9 cellular contexts compared by ENCODE assay signal in genomic region chr1:21436488-21437340, GRCh38. TPM values are rescaled to one million over a fixed set of nuclear protein-coding genes. Genes with fewer than 3 reads are reported as not detected.
DNase-seq lines count a peak whose midpoint lies in the region; ATAC-seq, FAIRE-seq and TF ChIP-seq lines count a peak whose summit lies in the region.
"Had no signal": no experiment of that assay in that cellular context is flagged by ENCODE, and none has a peak within 500 bp of the region (broad histone marks: within the 10 kb centered on the region; RNA-seq: fewer than 3 reads in every experiment).

No MANE protein-coding gene starts in this region.

- ATAC-seq in natural killer cell treated with Interleukin-12 subunit alpha and Interleukin-12 subunit beta and Interleukin-15 and Interleukin-18, amount 100 ng/mL, for 72 hours: no peak
- no peak for ATAC-seq in natural killer cell
- no peak for ATAC-seq in HG02840 (IDR thresholded peaks at IDR 0.05; ENCODE audit: low FRiP score, unreplicated experiment)

- CTCF ChIA-PET in H1 (lab: Charles Lee; ENCODE audit: partially characterized antibody): interaction anchor here (0.6 to 1.0 kb wide), 5 partner anchors 54 to 1238 kb away, joined by 3 to 4 read pairs (median 3); no protein-coding TSS in a partner anchor

- no peak overlapping the region for H3K14ac ChIP-seq in H1 (ENCODE audit: insufficient read length)

- 32% methylated on average over 26 of the region's 43 CpGs; no CpG with 5 or more reads in 1 of the 2 experiments for WGBS in H1 (ENCODE audit: extremely low coverage in 1 of 2, insufficient coverage in 1 of 2, insufficient read length in 1 of 2, insufficient replicate concordance in 2 of 2, low coverage in 1 of 2, low lambda C conversion rate in 2 of 2, missing lambda C conversion rate in 1 of 2), 2 experiments
- no CpG with 5 or more reads among the region's 43 CpGs for WGBS in mesendoderm (ENCODE audit: extremely low coverage, insufficient coverage, low lambda C conversion rate)

- peaks cover 0 to 8% of the 10 kb centered on the region in 2 donors for H3K27me3 Mint-ChIP-seq in natural killer cell treated with Interleukin-12 subunit alpha and Interleukin-12 subunit beta and Interleukin-15 and Interleukin-18, amount 100 ng/mL, for 72 hours
- H3K27me3 Mint-ChIP-seq in natural killer cell (ENCODE audit: low read depth in 2 of 2): peaks cover 0 to 9% of the 10 kb centered on the region in 2 donors

- peak overlapping the region; percentile 55 for H4K91ac ChIP-seq in H1 (replicated peaks; ENCODE audit: insufficient read length, low read length)

- peak overlapping the region; percentile 94 for H4K8ac ChIP-seq in H1 (ENCODE audit: extremely low read depth, insufficient read depth, low read length)
- H4K8ac ChIP-seq in mesendoderm (ENCODE audit: low read depth, low read length): no peak overlapping the region

- H3K4me3 Mint-ChIP-seq in natural killer cell treated with Interleukin-12 subunit alpha and Interleukin-12 subunit beta and Interleukin-15 and Interleukin-18, amount 100 ng/mL, for 72 hours: peak overlapping the region; percentile 30
- H3K4me3 Mint-ChIP-seq in natural killer cell: no peak overlapping the region

- H2BK12ac ChIP-seq in H1 (ENCODE audit: low read depth, low read length): peak overlapping the region; percentile 75; the same call in 1 of the 2 replicates

- H3K79me2 ChIP-seq in H1 (ENCODE audit: control insufficient read depth in 1 of 2, insufficient read depth in 2 of 2, low read length in 2 of 2) (no peaks in the 10 kb centered on the region), mesendoderm (ENCODE audit: control insufficient read depth, insufficient read depth, low read length) (no peaks in the 10 kb centered on the region)

- TF ChIP-seq POLR2A in H1 (IDR thresholded peaks at IDR 0.05; ENCODE audit: control extremely low read depth in 1 of 2, low read depth in 2 of 2, low read length in 2 of 2) (no peak), vagina (IDR thresholded peaks at IDR 0.05) (no peak)

- DNase-seq in natural killer cell treated with Interleukin-12 subunit alpha and Interleukin-12 subunit beta and Interleukin-15 and Interleukin-18, amount 100 ng/mL, for 72 hours (ENCODE audit: low spot score): no peak
- DNase-seq in natural killer cell (no peak), H1 (ENCODE audit: low read depth in 1 of 2, low spot score in 2 of 2) (peak in 1 of 2 experiments; percentile 80), mesendoderm (peak; percentile 42), vagina (ENCODE audit: extremely low spot score in 2 of 2) (no peak), NK-92 (lab: John Stamatoyannopoulos, UW; ENCODE audit: unreplicated experiment) (no peak)
- DNase-seq in activated CD8-positive, alpha-beta memory T cell treated with anti-CD3 and anti-CD28 coated beads, Interleukin-2, amount 50 U/mL, for 4 hours: no peak
- DNase-seq: NCI-H1694 treated with DMSO at 0.1 percent for 48 hours had no signal

- no peak overlapping the region for H2BK120ac ChIP-seq in H1 (replicated peaks; ENCODE audit: low read depth, low read length)
- H2BK120ac ChIP-seq in mesendoderm (ENCODE audit: low read depth, low read length): no peak overlapping the region

- H3K4ac ChIP-seq in H1 (replicated peaks; ENCODE audit: insufficient read length, low read depth, low read length) (peak overlapping the region; percentile 96), mesendoderm (ENCODE audit: low read depth, low read length) (no peak overlapping the region)

- POLR2A ChIA-PET in H1 (lab: Charles Lee; ENCODE audit: partially characterized antibody): interaction anchor here (0.6 to 1.2 kb wide), 2 partner anchors 73 to 202 kb away, joined by 3 read pairs; partner anchors contain the start of gene ALPL

- intact Hi-C loops in natural killer cell (cut with micrococcal nuclease): no loop called here
- intact Hi-C loops in vagina (cut with DNase I): no loop called here

- H3K9ac ChIP-seq in H1 (replicated peaks in 1 of 4; ENCODE audit: extremely low read depth in 1 of 4, low read depth in 3 of 4, low read length in 3 of 4) (no peak overlapping the region), mesendoderm (ENCODE audit: low read length) (peak overlapping the region; percentile 67)

- H3K4me1 ChIP-seq in H1 (replicated peaks in 1 of 4; ENCODE audit: control insufficient read depth in 3 of 4, insufficient read depth in 4 of 4, low read length in 3 of 4) (peaks cover 0 to 5% (median 3%) of the 10 kb centered on the region in 4 experiments; a peak in 3 of 7 replicates), mesendoderm (ENCODE audit: control insufficient read depth, low read depth, low read length) (peaks cover 2% of the 10 kb centered on the region), vagina (peaks cover 28% of the 10 kb centered on the region)

- no peaks in the 10 kb centered on the region for H4K20me1 ChIP-seq in H1 (replicated peaks in 1 of 2; ENCODE audit: control insufficient read depth in 1 of 2, insufficient read depth in 2 of 2, low read length in 2 of 2)

- no peaks in the 10 kb centered on the region for H3K36me3 Mint-ChIP-seq in natural killer cell treated with Interleukin-12 subunit alpha and Interleukin-12 subunit beta and Interleukin-15 and Interleukin-18, amount 100 ng/mL, for 72 hours
- no peaks in the 10 kb centered on the region for H3K36me3 Mint-ChIP-seq in natural killer cell

- H2BK15ac ChIP-seq in H1 (ENCODE audit: low read length): peak overlapping the region; percentile 72; the same call in 1 of the 2 replicates
- H2BK15ac ChIP-seq in mesendoderm (replicated peaks; ENCODE audit: low read depth): no peak overlapping the region

- H3K23me2 ChIP-seq in H1 (ENCODE audit: low read depth, low read length): peaks cover 10% of the 10 kb centered on the region; the same call in 1 of the 2 replicates

- no peak overlapping the region for H3K27ac ChIP-seq in H1 (ENCODE audit: low read depth, low read length)
- H3K27ac ChIP-seq in mesendoderm (ENCODE audit: low read depth, low read length): no peak overlapping the region
- no peak overlapping the region for H3K27ac ChIP-seq in vagina

- H3K4me1 Mint-ChIP-seq in natural killer cell treated with Interleukin-12 subunit alpha and Interleukin-12 subunit beta and Interleukin-15 and Interleukin-18, amount 100 ng/mL, for 72 hours (ENCODE audit: low read depth in 2 of 2): peaks cover 10 to 14% of the 10 kb centered on the region in 2 donors
- H3K4me1 Mint-ChIP-seq in natural killer cell: peaks cover 12 to 14% of the 10 kb centered on the region in 2 donors

- H2BK5ac ChIP-seq in H1 (ENCODE audit: low read depth, low read length) (peak overlapping the region; percentile 66; the same call in 1 of the 2 replicates), mesendoderm (ENCODE audit: low read length) (no peak overlapping the region)

- TF ChIP-seq CTCF in natural killer cell (IDR thresholded peaks at IDR 0.05): no peak
- TF ChIP-seq CTCF in H1 (IDR thresholded peaks at IDR 0.05; ENCODE audit: control extremely low read depth in 1 of 3, insufficient read depth in 1 of 3, low read depth in 1 of 3, low read length in 3 of 3): no peak
- TF ChIP-seq CTCF in vagina (IDR thresholded peaks at IDR 0.05): no peak

- H2AK5ac ChIP-seq in H1 (ENCODE audit: low read depth, low read length): no peak overlapping the region
- no peak overlapping the region for H2AK5ac ChIP-seq in mesendoderm (ENCODE audit: low read length)

- H3K36me3 ChIP-seq in H1 (ENCODE audit: control insufficient read depth in 2 of 4, insufficient read depth in 4 of 4, low read length in 3 of 4): no peaks in the 10 kb centered on the region
- H3K36me3 ChIP-seq in mesendoderm (ENCODE audit: control insufficient read depth, insufficient read depth, low read length): no peaks in the 10 kb centered on the region
- no peaks in the 10 kb centered on the region for H3K36me3 ChIP-seq in vagina

- peak overlapping the region; percentile 70; the same call in 1 of the 2 replicates for H2AFZ ChIP-seq in H1 (ENCODE audit: low read length)

- H3K23ac ChIP-seq in H1 (ENCODE audit: insufficient read length): no peak overlapping the region
- H3K23ac ChIP-seq in mesendoderm (ENCODE audit: low read length): peak overlapping the region; percentile 66

- H3K56ac ChIP-seq in H1 (replicated peaks; ENCODE audit: insufficient read length, low read depth, low read length) (no peak overlapping the region), mesendoderm (ENCODE audit: low read length) (peak overlapping the region; percentile 83)

- H4K5ac ChIP-seq in H1 (ENCODE audit: insufficient read length, low read depth, low read length) (no peak overlapping the region), mesendoderm (ENCODE audit: low read length) (no peak overlapping the region)

- H3K9me3 Mint-ChIP-seq in natural killer cell treated with Interleukin-12 subunit alpha and Interleukin-12 subunit beta and Interleukin-15 and Interleukin-18, amount 100 ng/mL, for 72 hours: no peaks in the 10 kb centered on the region
- H3K9me3 Mint-ChIP-seq in natural killer cell: no peaks in the 10 kb centered on the region

- H2BK20ac ChIP-seq in H1 (ENCODE audit: low read length): no peak overlapping the region

- TF ChIP-seq EP300 in H1 (IDR thresholded peaks at IDR 0.05; ENCODE audit: borderline replicate concordance in 1 of 2, low read depth in 2 of 2, low read length in 2 of 2): no peak

- no peak overlapping the region for H3K27ac Mint-ChIP-seq in natural killer cell treated with Interleukin-12 subunit alpha and Interleukin-12 subunit beta and Interleukin-15 and Interleukin-18, amount 100 ng/mL, for 72 hours
- H3K27ac Mint-ChIP-seq in natural killer cell: no peak overlapping the region

- H3K27me3 ChIP-seq in H1 (replicated peaks in 1 of 4; ENCODE audit: control insufficient read depth in 3 of 4, extremely low read depth in 1 of 4, insufficient read depth in 3 of 4, low read length in 3 of 4): peaks cover 0 to 28% (median 17%) of the 10 kb centered on the region in 4 experiments; a peak in 6 of 7 replicates
- H3K27me3 ChIP-seq in mesendoderm (ENCODE audit: insufficient read depth, low read length, poor library complexity): peaks cover 3% of the 10 kb centered on the region
- H3K27me3 ChIP-seq in vagina: no peaks in the 10 kb centered on the region

- H3K9me3 ChIP-seq in H1 (ENCODE audit: insufficient read depth in 2 of 2, low read depth in 1 of 2, low read length in 1 of 2) (no peaks in the 10 kb centered on the region), vagina (no peaks in the 10 kb centered on the region)

- H3K4me3 ChIP-seq in H1 (ENCODE audit: extremely low read depth in 1 of 4, insufficient read depth in 2 of 4, low read depth in 3 of 4, low read length in 4 of 4): peak overlapping the region; percentile 31 to 63 (median 40)
- no peak overlapping the region for H3K4me3 ChIP-seq in mesendoderm (ENCODE audit: low read length)
- H3K4me3 ChIP-seq in vagina: peak overlapping the region; percentile 35 to 37

- TF ChIP-seq RAD21 in H1 (IDR thresholded peaks at IDR 0.05 in 1 of 2, conservative IDR thresholded peaks at IDR 0.05 in 1 of 2; ENCODE audit: low read depth in 2 of 2, low read length in 2 of 2): no peak

- H3K4me2 ChIP-seq in H1 (ENCODE audit: insufficient read depth in 1 of 2, low read depth in 2 of 2, low read length in 2 of 2): peak overlapping the region; percentile 76 to 88
- H3K4me2 ChIP-seq in mesendoderm (ENCODE audit: low read length): peak overlapping the region; percentile 51

- H3K18ac ChIP-seq in H1 (ENCODE audit: extremely low read depth, low read length) (peak overlapping the region; percentile 75), mesendoderm (ENCODE audit: low read length) (no peak overlapping the region)

- FAIRE-seq in H1 (lab: Jason Lieb, UNC): no peak

- H3K79me1 ChIP-seq in H1 (ENCODE audit: low read depth, low read length) (no peaks in the 10 kb centered on the region), mesendoderm (ENCODE audit: low read length) (no peaks in the 10 kb centered on the region)

RNA-seq across cellular contexts. Expression of gene NBPF3, which starts 3.2 kb away (rescaled TPM):
- total RNA-seq in natural killer cell treated with Interleukin-12 subunit alpha and Interleukin-12 subunit beta and Interleukin-15 and Interleukin-18, amount 100 ng/mL, for 72 hours: 10 to 100 TPM in 1 of 2 donors, 1 to 10 TPM in 1; 6.6 to 16.5 TPM
- total RNA-seq in natural killer cell (10 to 100 TPM; 10.4 to 22.6 (median 13.1) TPM), vagina (10.1 TPM)
- total RNA-seq in H1 (2021; fragmentation: NEBNext Ultra II Directional; extraction: Animal tissue kit (Norgen Biotek cat#: 25700)): 4.1 and 4.3 TPM in 2 replicates
- 2.7 and 3.8 TPM in 2 replicates for polyA plus RNA-seq in H1 (2011; rRNA removed)
- polyA plus RNA-seq in H1 (2011; cell fraction: cytosol; rRNA removed): 3.8 TPM
- polyA plus RNA-seq in H1 (2011; cell fraction: nucleus; rRNA removed): 9.1 TPM
- polyA plus RNA-seq in H1 (2012, experiment 1 of 2): 3.6 to 5.6 TPM (median 4.8 TPM) in 4 replicates
- 1.5 TPM for polyA plus RNA-seq in H1 (2012, experiment 2 of 2)
- polyA plus RNA-seq in H1 (2013, experiment 1 of 2): 2.6 TPM
- 2.5 TPM for polyA plus RNA-seq in H1 (2013, experiment 2 of 2)
- polyA minus RNA-seq in H1 (2011; rRNA and poly(A)+ RNA removed): 6.7 and 12.0 TPM in 2 replicates
- polyA minus RNA-seq in H1 (2011; cell fraction: cytosol; rRNA and poly(A)+ RNA removed): 4.3 TPM
- polyA minus RNA-seq in H1 (2011; cell fraction: nucleus; rRNA and poly(A)+ RNA removed): 7.9 TPM
- 1.3 TPM for polyA plus RNA-seq in mesendoderm (2013, experiment 1 of 2)
- 1.5 TPM for polyA plus RNA-seq in mesendoderm (2013, experiment 2 of 2)
